15 cellular contexts compared by ENCODE assay signal in the genomic region with DNA sequence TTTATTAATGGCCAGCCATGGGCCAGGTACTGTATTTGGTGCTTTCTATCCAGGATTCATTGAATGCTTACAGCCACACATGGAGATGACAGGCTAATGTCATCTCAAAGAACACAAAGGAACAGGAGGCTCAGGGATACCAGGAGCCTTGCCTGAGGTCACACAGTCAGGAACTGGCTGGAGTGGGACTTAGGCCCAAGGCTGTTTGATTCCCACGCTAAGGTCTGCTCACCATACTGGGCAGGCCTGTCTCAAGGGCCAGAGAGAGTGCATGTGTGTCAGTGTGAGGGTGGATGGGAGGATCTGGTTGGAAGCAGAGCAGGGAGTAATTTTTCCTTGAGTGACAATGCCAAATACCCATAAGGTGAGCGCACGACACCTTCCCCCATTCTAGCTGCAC. TPM values are rescaled to one million over a fixed set of nuclear protein-coding genes. Genes with fewer than 3 reads are reported as not detected.
"Had no signal": no experiment of that assay in that cellular context is flagged by ENCODE, and none has a peak within 500 bp of the region (broad histone marks: within the 10 kb centered on the region; RNA-seq: fewer than 3 reads in every experiment).

No MANE protein-coding gene starts in this region.

- ATAC-seq: esophagus mucosa; mucosa of descending colon; natural killer cell; psoas muscle; stimulated activated naive B cell treated with anti-CD40 and anti-IgM and Interleukin-4, amounts not matched to agents 10 μg/mL and 1 μg/mL and 100 μg/mL, for 72 hours; stimulated activated naive CD8-positive, alpha-beta T cell treated with anti-CD3 and anti-CD28 coated beads, Interleukin-15, amount 100 ng/mL, for 72 hours had no signal

- DNase-seq: effector memory CD4-positive, alpha-beta T cell; mucosa of descending colon; natural killer cell; psoas muscle; retina; stimulated activated CD4-positive, alpha-beta T cell treated with anti-CD3 and anti-CD28 coated beads, Interleukin-2, amount 100 ng/mL, for 24 hours; stimulated activated CD4-positive, alpha-beta T cell treated with anti-CD3 and anti-CD28 coated beads, Interleukin-4, amount 100 ng/mL, for 4 hours; stimulated activated naive B cell treated with anti-CD40 and anti-IgM and Interleukin-4, amounts not matched to agents 10 μg/mL and 1 μg/mL and 100 μg/mL, for 72 hours; stimulated activated naive CD8-positive, alpha-beta T cell treated with anti-CD3 and anti-CD28 coated beads, Interleukin-15, amount 100 ng/mL, for 72 hours; transverse colon had no signal

- H3K36me3 ChIP-seq: neutrophil, sigmoid colon, thoracic aorta, transverse colon had no signal

- H3K27ac ChIP-seq: neutrophil, psoas muscle, sigmoid colon, thoracic aorta, transverse colon had no signal

- H3K4me3 ChIP-seq: mucosa of descending colon, psoas muscle, sigmoid colon, skin epidermis, thoracic aorta, transverse colon had no signal

- H3K9me3 ChIP-seq: mucosa of descending colon, neutrophil, psoas muscle, sigmoid colon, thoracic aorta, transverse colon had no signal

RNA-seq across cellular contexts. Expression of a gene that starts 37.6 kb away (rescaled TPM):
- total RNA-seq: natural killer cell had no signal
